Comparison of ENCODE assay signal across 18 cellular contexts in the genomic region with DNA sequence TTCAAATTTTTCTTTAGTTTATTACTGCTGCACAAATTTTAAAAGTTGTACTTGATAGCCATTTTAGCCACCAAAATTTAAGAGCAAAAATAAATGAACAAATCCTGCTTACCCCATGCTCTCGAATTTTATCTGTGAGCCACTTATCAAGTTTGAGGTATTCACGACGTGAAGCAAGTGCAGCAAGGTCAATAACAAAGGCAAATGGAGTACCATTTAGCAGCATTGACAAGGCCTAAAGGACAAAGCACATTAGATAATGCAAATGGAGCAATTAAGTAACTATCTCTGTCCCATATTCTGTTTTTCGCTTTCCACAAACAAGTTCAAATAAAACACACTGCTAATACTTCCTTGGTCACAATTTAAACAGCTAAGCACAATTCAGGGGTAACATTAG. TPM values are rescaled to one million over a fixed set of nuclear protein-coding genes. Genes with fewer than 3 reads are reported as not detected.
A peak's percentile ranks its signal among the peaks of the same experiment; 100 is the strongest.
DNase-seq lines count a peak whose midpoint lies in the region; ATAC-seq and TF ChIP-seq lines count a peak whose summit lies in the region.
"Had no signal": no experiment of that assay in that cellular context is flagged by ENCODE, and none has a peak within 500 bp of the region (broad histone marks: within the 10 kb centered on the region; RNA-seq: fewer than 3 reads in every experiment).

No MANE protein-coding gene starts in this region.

- peaks cover 94% of the 10 kb centered on the region for H3K36me3 Mint-ChIP-seq in CD4-positive, alpha-beta T cell (ENCODE audit: low read depth)
- H3K36me3 Mint-ChIP-seq in stimulated activated effector memory CD8-positive, alpha-beta T cell treated with anti-CD3 and anti-CD28 coated beads, Interleukin-12 subunit alpha, Interleukin-12 subunit beta, amount 100 ng/mL, for 72 hours: peaks cover 100% of the 10 kb centered on the region

- H3K4me3 ChIP-seq in heart right ventricle (no peak overlapping the region), mesendoderm (ENCODE audit: low read length) (no peak overlapping the region)
- H3K4me3 ChIP-seq: BLaER1 treated with 17β-estradiol and CSF1 and Interleukin-3, amounts not matched to agents 10 nM and 100 nM; GM12878 had no signal

- no peaks in the 10 kb centered on the region for H3K27me3 ChIP-seq in CD4-positive, alpha-beta T cell (ENCODE audit: control insufficient read depth, insufficient read depth, low read length)
- H3K27me3 ChIP-seq in heart right ventricle (no peaks in the 10 kb centered on the region), mesendoderm (ENCODE audit: insufficient read depth, low read length, poor library complexity) (no peaks in the 10 kb centered on the region)
- H3K27me3 ChIP-seq: BLaER1 treated with 17β-estradiol and CSF1 and Interleukin-3, amounts not matched to agents 10 nM and 100 nM had no signal

- no peak overlapping the region for H3K27ac ChIP-seq in CD4-positive, alpha-beta T cell (ENCODE audit: low read depth, low read length)
- peak overlapping the region in 8 of 10 donors; percentile 5 to 63 (median 50) for H3K27ac ChIP-seq in heart right ventricle
- H3K27ac ChIP-seq in mesendoderm (ENCODE audit: low read depth, low read length): no peak overlapping the region
- H3K27ac ChIP-seq: BLaER1 treated with 17β-estradiol and CSF1 and Interleukin-3, amounts not matched to agents 10 nM and 100 nM had no signal

- H3K23ac ChIP-seq in mesendoderm (ENCODE audit: low read length): no peak overlapping the region

- no peak overlapping the region for H2BK15ac ChIP-seq in mesendoderm (replicated peaks; ENCODE audit: low read depth)

- ATAC-seq in Right ventricle myocardium inferior (peak; percentile 44), heart right ventricle (peak in 4 of 8 donors; percentile 38 to 70 (median 66))
- no peak for ATAC-seq in CD4-positive, alpha-beta T cell (ENCODE audit: poor library complexity)
- ATAC-seq in stimulated activated effector memory CD8-positive, alpha-beta T cell treated with anti-CD3 and anti-CD28 coated beads, Interleukin-12 subunit alpha, Interleukin-12 subunit beta, amount 100 ng/mL, for 72 hours: no peak
- ATAC-seq: GM12878 had no signal

- no peaks in the 10 kb centered on the region for H3K79me1 ChIP-seq in mesendoderm (ENCODE audit: low read length)

- WGBS in heart right ventricle, 2 donors: 38 to 55% methylated on average over 4 of the region's 4 CpGs
- no CpG with 5 or more reads among the region's 4 CpGs for WGBS in mesendoderm (ENCODE audit: extremely low coverage, insufficient coverage, low lambda C conversion rate)

- no peak overlapping the region for H3K9ac ChIP-seq in mesendoderm (ENCODE audit: low read length)
- H3K9ac ChIP-seq: BLaER1 treated with 17β-estradiol and CSF1 and Interleukin-3, amounts not matched to agents 10 nM and 100 nM had no signal

- no peak overlapping the region for H3K4ac ChIP-seq in mesendoderm (ENCODE audit: low read depth, low read length)

- no peak overlapping the region for H2BK5ac ChIP-seq in mesendoderm (ENCODE audit: low read length)

- CTCF ChIA-PET in CD4-positive, alpha-beta T cell (lab: Charles Lee): no interaction called here

- H3K27me3 Mint-ChIP-seq in CD4-positive, alpha-beta T cell: no peaks in the 10 kb centered on the region
- H3K27me3 Mint-ChIP-seq: B cell had no signal

- H3K79me2 ChIP-seq in mesendoderm (ENCODE audit: control insufficient read depth, insufficient read depth, low read length): no peaks in the 10 kb centered on the region

- DNase-seq in Right ventricle myocardium inferior (ENCODE audit: missing footprints) (no peak), cardiac septum (ENCODE audit: low spot score) (no peak), heart right ventricle (no peak), mesendoderm (no peak), medulla oblongata (ENCODE audit: extremely low spot score) (no peak)
- DNase-seq in CD4-positive, alpha-beta T cell: no peak
- DNase-seq in stimulated activated effector memory CD8-positive, alpha-beta T cell treated with anti-CD3 and anti-CD28 coated beads, Interleukin-12 subunit alpha, Interleukin-12 subunit beta, amount 100 ng/mL, for 72 hours (ENCODE audit: low spot score in 2 of 2): no peak
- DNase-seq: 8988T; CD8-positive, alpha-beta memory T cell; COR-L47; DMS 273 treated with DMSO at 0.1 percent for 48 hours; DMS53; DND-41; EL; H9 had no signal

- H4K5ac ChIP-seq in mesendoderm (ENCODE audit: low read length): no peak overlapping the region

- H3K4me3 Mint-ChIP-seq in CD4-positive, alpha-beta T cell: no peak overlapping the region
- no peak overlapping the region for H3K4me3 Mint-ChIP-seq in stimulated activated effector memory CD8-positive, alpha-beta T cell treated with anti-CD3 and anti-CD28 coated beads, Interleukin-12 subunit alpha, Interleukin-12 subunit beta, amount 100 ng/mL, for 72 hours
- H3K4me3 Mint-ChIP-seq: B cell; CD8-positive, alpha-beta memory T cell; H9 had no signal

- no peak overlapping the region for H3K56ac ChIP-seq in mesendoderm (ENCODE audit: low read length)

- no peaks in the 10 kb centered on the region for H3K9me3 Mint-ChIP-seq in CD4-positive, alpha-beta T cell
- H3K9me3 Mint-ChIP-seq in stimulated activated effector memory CD8-positive, alpha-beta T cell treated with anti-CD3 and anti-CD28 coated beads, Interleukin-12 subunit alpha, Interleukin-12 subunit beta, amount 100 ng/mL, for 72 hours: no peaks in the 10 kb centered on the region
- H3K9me3 Mint-ChIP-seq: CD8-positive, alpha-beta memory T cell; H9 had no signal

- no peak overlapping the region for H4K8ac ChIP-seq in mesendoderm (ENCODE audit: low read depth, low read length)

- H3K18ac ChIP-seq in mesendoderm (ENCODE audit: low read length): no peak overlapping the region

- H3K27ac Mint-ChIP-seq in CD4-positive, alpha-beta T cell: peak overlapping the region; percentile 31
- peak overlapping the region; percentile 33 for H3K27ac Mint-ChIP-seq in stimulated activated effector memory CD8-positive, alpha-beta T cell treated with anti-CD3 and anti-CD28 coated beads, Interleukin-12 subunit alpha, Interleukin-12 subunit beta, amount 100 ng/mL, for 72 hours
- H3K27ac Mint-ChIP-seq: B cell, H9 had no signal

- H3K36me3 ChIP-seq in heart right ventricle (peaks cover 0 to 100% (median 80%) of the 10 kb centered on the region in 9 donors), mesendoderm (ENCODE audit: control insufficient read depth, insufficient read depth, low read length) (peaks cover 8% of the 10 kb centered on the region)

- intact Hi-C loops in Right ventricle myocardium inferior (cut with DNase I) (loop anchor here (5.0 kb wide), 1 partner anchor 33 kb away; no protein-coding TSS in a partner anchor), cardiac septum (cut with DNase I) (no loop called here), heart right ventricle (cut with DNase I) (loop anchor here in 3 of 10 donors (5.0 kb wide), 3 partner anchors 33 to 53 kb away; no protein-coding TSS in a partner anchor)
- intact Hi-C loops in CD4-positive, alpha-beta T cell (cut with DNase I, micrococcal nuclease): no loop called here

- no peaks in the 10 kb centered on the region for H3K9me3 ChIP-seq in CD4-positive, alpha-beta T cell (ENCODE audit: control insufficient read depth, low read length)
- H3K9me3 ChIP-seq in heart right ventricle: no peaks in the 10 kb centered on the region
- H3K9me3 ChIP-seq: BLaER1 treated with 17β-estradiol and CSF1 and Interleukin-3, amounts not matched to agents 10 nM and 100 nM had no signal

- H3K4me1 Mint-ChIP-seq in CD4-positive, alpha-beta T cell (ENCODE audit: low read depth): peaks cover 12% of the 10 kb centered on the region
- peaks cover 6% of the 10 kb centered on the region for H3K4me1 Mint-ChIP-seq in stimulated activated effector memory CD8-positive, alpha-beta T cell treated with anti-CD3 and anti-CD28 coated beads, Interleukin-12 subunit alpha, Interleukin-12 subunit beta, amount 100 ng/mL, for 72 hours
- H3K4me1 Mint-ChIP-seq: B cell, H9 had no signal

- peaks cover 0 to 17% (median 0%) of the 10 kb centered on the region in 9 donors for H3K4me1 ChIP-seq in heart right ventricle
- H3K4me1 ChIP-seq in mesendoderm (ENCODE audit: control insufficient read depth, low read depth, low read length): no peaks in the 10 kb centered on the region
- H3K4me1 ChIP-seq: BLaER1 treated with 17β-estradiol and CSF1 and Interleukin-3, amounts not matched to agents 10 nM and 100 nM had no signal

- H3K4me2 ChIP-seq in mesendoderm (ENCODE audit: low read length): no peak overlapping the region
- H3K4me2 ChIP-seq: BLaER1 treated with 17β-estradiol and CSF1 and Interleukin-3, amounts not matched to agents 10 nM and 100 nM had no signal

- no peak overlapping the region for H2BK120ac ChIP-seq in mesendoderm (ENCODE audit: low read depth, low read length)

- TF ChIP-seq CTCF in CD4-positive, alpha-beta T cell (IDR thresholded peaks at IDR 0.05): no peak
- no peak for TF ChIP-seq CTCF in heart right ventricle (IDR thresholded peaks at IDR 0.05)

- no peak overlapping the region for H2AK5ac ChIP-seq in mesendoderm (ENCODE audit: low read length)

- POLR2A ChIA-PET in CD4-positive, alpha-beta T cell (lab: Charles Lee): no interaction called here

RNA-seq across cellular contexts. Expression of a gene that starts 54.7 kb away (rescaled TPM):
- total RNA-seq in Right ventricle myocardium inferior (70.2 TPM), cardiac septum (85.6 TPM), heart right ventricle (100 to 1,000 TPM in 1 of 10 donors, 10 to 100 TPM in 9; 66.9 to 102 (median 88.1) TPM)
- 100 to 1,000 TPM; 164 to 184 TPM for total RNA-seq in CD4-positive, alpha-beta T cell
- 10 to 100 TPM; 27.2 to 59.0 TPM for polyA plus RNA-seq in heart right ventricle
- polyA plus RNA-seq in mesendoderm (2013, experiment 1 of 2): 147 TPM
- 148 TPM for polyA plus RNA-seq in mesendoderm (2013, experiment 2 of 2)

RNA-seq across cellular contexts. Expression of a gene that starts 59.6 kb away (rescaled TPM):
- total RNA-seq in Right ventricle myocardium inferior (13.0 TPM), cardiac septum (12.4 TPM), heart right ventricle (10 to 100 TPM in 8 of 10 donors, 1 to 10 TPM in 2; 8.9 to 16.0 (median 11.8) TPM)
- 10 to 100 TPM; 21.9 to 25.5 TPM for total RNA-seq in CD4-positive, alpha-beta T cell
- 10 to 100 TPM; 11.8 to 18.9 TPM for polyA plus RNA-seq in heart right ventricle
- 24.0 TPM for polyA plus RNA-seq in mesendoderm (2013, experiment 1 of 2)
- 25.0 TPM for polyA plus RNA-seq in mesendoderm (2013, experiment 2 of 2)

Comparison
In these comparisons a context has a peak if more than half of its experiments do, and no peak if none do; other contexts are left out.
1. H3K27ac ChIP-seq: peak in heart right ventricle (8 of 10); none in CD4-positive, alpha-beta T cell (single experiment) and mesendoderm (single experiment).